In the genomic region with DNA sequence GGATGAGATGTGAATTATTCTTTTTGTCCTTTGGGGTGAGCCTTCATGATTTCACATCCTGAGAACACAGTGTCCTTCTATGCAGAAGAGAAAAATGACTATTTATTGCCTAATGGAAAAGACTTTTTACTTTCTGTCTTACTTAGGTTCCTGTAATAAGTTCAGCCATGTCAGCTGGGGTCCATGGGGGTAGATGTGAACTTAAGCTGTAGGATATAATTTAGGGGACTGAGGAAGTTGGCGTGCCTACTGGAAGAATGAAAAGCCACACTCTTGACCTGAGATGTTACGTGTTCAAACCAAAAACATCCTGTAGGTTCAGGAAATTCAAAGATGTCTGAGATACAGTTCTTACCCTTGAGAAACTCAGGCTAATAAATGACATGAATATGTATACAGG, we compare ENCODE assay signal across 7 cellular contexts.
"Had no signal": no experiment of that assay in that cellular context is flagged by ENCODE, and none has a peak within 500 bp of the region (broad histone marks: within the 10 kb centered on the region; RNA-seq: fewer than 3 reads in every experiment).

No MANE protein-coding gene starts in this region.

- H2AFZ ChIP-seq: GM23338 had no signal

- H3K27me3 Mint-ChIP-seq: IgD-negative memory B cell had no signal

- H3K36me3 Mint-ChIP-seq: IgD-negative memory B cell had no signal

- H3K4me3 ChIP-seq: GM23338 had no signal

- H3K27ac ChIP-seq: HL-60, KMS-11 had no signal

- H3K9me3 Mint-ChIP-seq: GM23338 had no signal

- H3K27ac Mint-ChIP-seq: GM23338, H9, IgD-negative memory B cell had no signal

- H3K4me2 ChIP-seq: GM23338, KMS-11 had no signal

- H3K9ac ChIP-seq: KMS-11 had no signal

- H3K4me3 Mint-ChIP-seq: GM23338, H9, IgD-negative memory B cell had no signal

- H3K4me1 Mint-ChIP-seq: IgD-negative memory B cell had no signal

- DNase-seq: H9, HCEC 1CT, KBM-7 had no signal

- ATAC-seq: GM23338 had no signal
